Comparison of ENCODE assay signal across 16 cellular contexts in genomic region chr7:95011156-95011928, GRCh38.
A peak's percentile ranks its signal among the peaks of the same experiment; 100 is the strongest.
DNase-seq lines count a peak whose midpoint lies in the region; ATAC-seq, FAIRE-seq and TF ChIP-seq lines count a peak whose summit lies in the region.
"Had no signal": no experiment of that assay in that cellular context is flagged by ENCODE, and none has a peak within 500 bp of the region (broad histone marks: within the 10 kb centered on the region; RNA-seq: fewer than 3 reads in every experiment).

No MANE protein-coding gene starts in this region.

- H3K36me3 Mint-ChIP-seq in activated CD4-positive, alpha-beta T cell treated with anti-CD3 and anti-CD28 coated beads, Interleukin-2, amount 10 ng/mL, durations not matched to agents 7 days and 5 days (ENCODE audit: low read depth) = no peaks in the 10 kb centered on the region

- POLR2A ChIA-PET in activated CD4-positive, alpha-beta T cell treated with anti-CD3 and anti-CD28 coated beads, Interleukin-2, amount 10 ng/mL, durations not matched to agents 7 days and 5 days (lab: Charles Lee) = no interaction called here

- FAIRE-seq in H54 (lab: Jason Lieb, UNC) = peak; percentile 52
- FAIRE-seq: endometrium, HepG2 had no signal

- no peaks in the 10 kb centered on the region for H3K9me3 Mint-ChIP-seq in activated CD4-positive, alpha-beta T cell treated with anti-CD3 and anti-CD28 coated beads, Interleukin-2, amount 10 ng/mL, durations not matched to agents 7 days and 5 days
- H3K9me3 Mint-ChIP-seq: activated T-cell treated with anti-CD3 and anti-CD28 coated beads, Interleukin-2, amount 50 U/mL, for 24 hours had no signal

- no peaks in the 10 kb centered on the region for H3K27me3 Mint-ChIP-seq in activated CD4-positive, alpha-beta T cell treated with anti-CD3 and anti-CD28 coated beads, Interleukin-2, amount 10 ng/mL, durations not matched to agents 7 days and 5 days
- H3K27me3 Mint-ChIP-seq: activated T-cell treated with anti-CD3 and anti-CD28 coated beads, Interleukin-2, amount 50 U/mL, for 24 hours had no signal

- CTCF ChIA-PET in activated CD4-positive, alpha-beta T cell treated with anti-CD3 and anti-CD28 coated beads, Interleukin-2, amount 10 ng/mL, durations not matched to agents 7 days and 5 days (lab: Charles Lee) = no interaction called here

- no peak overlapping the region for H3K27ac Mint-ChIP-seq in activated CD4-positive, alpha-beta T cell treated with anti-CD3 and anti-CD28 coated beads, Interleukin-2, amount 10 ng/mL, durations not matched to agents 7 days and 5 days
- H3K27ac Mint-ChIP-seq: activated T-cell treated with anti-CD3 and anti-CD28 coated beads, Interleukin-2, amount 50 U/mL, for 24 hours had no signal

- no peak for TF ChIP-seq POLR2A in H54 (IDR thresholded peaks at IDR 0.05; ENCODE audit: low read depth, low read length)

- H3K4me1 Mint-ChIP-seq in activated CD4-positive, alpha-beta T cell treated with anti-CD3 and anti-CD28 coated beads, Interleukin-2, amount 10 ng/mL, durations not matched to agents 7 days and 5 days = no peaks in the 10 kb centered on the region

- ATAC-seq in GM18858 (IDR thresholded peaks at IDR 0.05; ENCODE audit: unreplicated experiment) (no peak), HG02970 (IDR thresholded peaks at IDR 0.05; ENCODE audit: low FRiP score, unreplicated experiment) (no peak)
- ATAC-seq: HepG2 had no signal

- peak; percentile 21 for DNase-seq in H54 (ENCODE audit: insufficient read length, low spot score)
- peak; percentile 3 for DNase-seq in amniotic stem cell (lab: John Stamatoyannopoulos, UW)
- peak; percentile 6 for DNase-seq in hepatic stellate cell (ENCODE audit: low spot score)
- DNase-seq in stromal cell of bone marrow (ENCODE audit: low read depth) = peak; percentile 55
- DNase-seq in activated CD4-positive, alpha-beta T cell treated with anti-CD3 and anti-CD28 coated beads, Interleukin-2, amount 10 ng/mL, durations not matched to agents 7 days and 5 days = no peak
- no peak for DNase-seq in activated CD4-positive, alpha-beta T cell treated with anti-CD3 and anti-CD28 coated beads, Interleukin-2, amount 50 U/mL, for 48 hours
- DNase-seq: activated CD4-positive, CD25-positive, alpha-beta regulatory T cell; activated T-cell treated with anti-CD3 and anti-CD28 coated beads, Interleukin-2, amount 50 U/mL, for 24 hours; amygdala; NCI-H526 treated with DMSO at 0.1 percent for 48 hours; small intestine; testis had no signal

- no peak overlapping the region for H3K4me3 Mint-ChIP-seq in activated CD4-positive, alpha-beta T cell treated with anti-CD3 and anti-CD28 coated beads, Interleukin-2, amount 10 ng/mL, durations not matched to agents 7 days and 5 days
- H3K4me3 Mint-ChIP-seq: activated T-cell treated with anti-CD3 and anti-CD28 coated beads, Interleukin-2, amount 50 U/mL, for 24 hours had no signal

Comparison
In these comparisons a context has a peak if more than half of its experiments do, and no peak if none do; other contexts are left out.
1. DNase-seq: peak in H54 (single experiment), amniotic stem cell (single experiment), hepatic stellate cell (single experiment) and stromal cell of bone marrow (single experiment); none in activated CD4-positive, alpha-beta T cell treated with anti-CD3 and anti-CD28 coated beads, Interleukin-2, amount 10 ng/mL, durations not matched to agents 7 days and 5 days (single experiment) and activated CD4-positive, alpha-beta T cell treated with anti-CD3 and anti-CD28 coated beads, Interleukin-2, amount 50 U/mL, for 48 hours (0 of 2).